Comparison of ENCODE assay signal across 9 cellular contexts in genomic region chr18:24734058-24734457, GRCh38.
DNase-seq lines count a peak whose midpoint lies in the region; ATAC-seq and TF ChIP-seq lines count a peak whose summit lies in the region.
"Had no signal": no experiment of that assay in that cellular context is flagged by ENCODE, and none has a peak within 500 bp of the region (broad histone marks: within the 10 kb centered on the region; RNA-seq: fewer than 3 reads in every experiment).

No MANE protein-coding gene starts in this region.

- H3K4me1 Mint-ChIP-seq in stimulated activated naive B cell treated with anti-CD40 and anti-IgM and Interleukin-4, amounts not matched to agents 10 μg/mL and 1 μg/mL and 100 μg/mL, for 72 hours, result no peaks in the 10 kb centered on the region
- no peaks in the 10 kb centered on the region for H3K4me1 Mint-ChIP-seq in stimulated activated effector memory CD8-positive, alpha-beta T cell treated with anti-CD3 and anti-CD28 coated beads, Interleukin-12 subunit alpha, Interleukin-12 subunit beta, amount 100 ng/mL, for 72 hours

- TF ChIP-seq CTCF in BJ (IDR thresholded peaks at IDR 0.05; ENCODE audit: insufficient read depth, low read depth, low read length), result peak; percentile 31; the same call in 1 of the 2 replicates
- no peak for TF ChIP-seq CTCF in spleen (IDR thresholded peaks at IDR 0.05 in 8 of 11, conservative IDR thresholded peaks at IDR 0.05 in 3 of 11)

- CTCF ChIA-PET in BJ (lab: Yijun Ruan, JAX), result interaction anchor here (1.0 to 1.8 kb wide), 4 partner anchors 11 to 136 kb away, joined by 3 to 4 read pairs (median 3); no protein-coding TSS in a partner anchor

- 73 to 88% (median 77%) methylated on average over 11 of the region's 11 CpGs for WGBS in spleen, 5 donors

- no peaks in the 10 kb centered on the region for H3K27me3 Mint-ChIP-seq in stimulated activated naive B cell treated with anti-CD40 and anti-IgM and Interleukin-4, amounts not matched to agents 10 μg/mL and 1 μg/mL and 100 μg/mL, for 72 hours

- DNase-seq in BJ (ENCODE audit: low read depth) (no peak), HAP-1 (ENCODE audit: low spot score in 2 of 2) (peak; percentile 15 to 35), SK-MEL-5 (ENCODE audit: low read depth, low spot score) (peak; percentile 41), inferior parietal cortex (ENCODE audit: extremely low spot score) (peak; percentile 36), spleen (no peak)
- DNase-seq in stimulated activated naive B cell treated with anti-CD40 and anti-IgM and Interleukin-4, amounts not matched to agents 10 μg/mL and 1 μg/mL and 100 μg/mL, for 72 hours, result no peak
- no peak for DNase-seq in stimulated activated effector memory CD8-positive, alpha-beta T cell treated with anti-CD3 and anti-CD28 coated beads, Interleukin-12 subunit alpha, Interleukin-12 subunit beta, amount 100 ng/mL, for 72 hours (ENCODE audit: low spot score in 2 of 2)
- DNase-seq: activated CD4-positive, CD25-positive, alpha-beta regulatory T cell treated with anti-CD3 and anti-CD28 coated beads, Interleukin-2, amount 50 U/mL, for 72 hours had no signal

- no peak overlapping the region for H3K4me3 ChIP-seq in BJ (ENCODE audit: low read depth, low read length)
- no peak overlapping the region for H3K4me3 ChIP-seq in HAP-1
- no peak overlapping the region for H3K4me3 ChIP-seq in spleen

- H3K27ac ChIP-seq in spleen, result no peak overlapping the region

- no peaks in the 10 kb centered on the region for H3K36me3 Mint-ChIP-seq in stimulated activated naive B cell treated with anti-CD40 and anti-IgM and Interleukin-4, amounts not matched to agents 10 μg/mL and 1 μg/mL and 100 μg/mL, for 72 hours
- no peaks in the 10 kb centered on the region for H3K36me3 Mint-ChIP-seq in stimulated activated effector memory CD8-positive, alpha-beta T cell treated with anti-CD3 and anti-CD28 coated beads, Interleukin-12 subunit alpha, Interleukin-12 subunit beta, amount 100 ng/mL, for 72 hours

- in situ Hi-C loops in HAP-1 (cut with MboI; ENCODE audit: low sequenced_read_pairs) (loop anchor here (10.0 to 25.0 kb wide), 2 partner anchors 189 to 372 kb away; no protein-coding TSS in a partner anchor), SK-MEL-5 (cut with HindIII; ENCODE audit: low pct_unique_long_range_greater_than_20kb, low sequenced_read_pairs) (no loop called here)

- H3K36me3 ChIP-seq in BJ (ENCODE audit: control insufficient read depth, insufficient read depth, low read length) (no peaks in the 10 kb centered on the region), HAP-1 (replicated peaks) (no peaks in the 10 kb centered on the region), spleen (no peaks in the 10 kb centered on the region)

- POLR2A ChIA-PET in BJ (lab: Charles Lee), result no interaction called here

- H3K4me1 ChIP-seq in HAP-1 (no peaks in the 10 kb centered on the region), spleen (no peaks in the 10 kb centered on the region)

- no peaks in the 10 kb centered on the region for H3K9me3 Mint-ChIP-seq in stimulated activated naive B cell treated with anti-CD40 and anti-IgM and Interleukin-4, amounts not matched to agents 10 μg/mL and 1 μg/mL and 100 μg/mL, for 72 hours
- no peaks in the 10 kb centered on the region for H3K9me3 Mint-ChIP-seq in stimulated activated effector memory CD8-positive, alpha-beta T cell treated with anti-CD3 and anti-CD28 coated beads, Interleukin-12 subunit alpha, Interleukin-12 subunit beta, amount 100 ng/mL, for 72 hours

- no peak for TF ChIP-seq POLR2A in spleen (IDR thresholded peaks at IDR 0.05)

- H3K4me3 Mint-ChIP-seq in stimulated activated naive B cell treated with anti-CD40 and anti-IgM and Interleukin-4, amounts not matched to agents 10 μg/mL and 1 μg/mL and 100 μg/mL, for 72 hours, result no peak overlapping the region
- no peak overlapping the region for H3K4me3 Mint-ChIP-seq in stimulated activated effector memory CD8-positive, alpha-beta T cell treated with anti-CD3 and anti-CD28 coated beads, Interleukin-12 subunit alpha, Interleukin-12 subunit beta, amount 100 ng/mL, for 72 hours

- peaks cover 7% of the 10 kb centered on the region for H3K27me3 ChIP-seq in BJ (ENCODE audit: control insufficient read depth, insufficient read depth, low read length)
- peaks cover 2% of the 10 kb centered on the region; the same call in 1 of the 2 replicates for H3K27me3 ChIP-seq in HAP-1 (ENCODE audit: low read depth)
- H3K27me3 ChIP-seq in spleen (replicated peaks in 1 of 7), result peaks cover 0 to 14% (median 0%) of the 10 kb centered on the region in 7 donors

- intact Hi-C loops in spleen (cut with DNase I; ENCODE audit: low total_unique reads), result loop anchor here (5.0 kb wide), 1 partner anchor 132 kb away; no protein-coding TSS in a partner anchor

- H3K9me3 ChIP-seq in HAP-1 (no peaks in the 10 kb centered on the region), spleen (no peaks in the 10 kb centered on the region)

- no peak overlapping the region for H3K27ac Mint-ChIP-seq in stimulated activated naive B cell treated with anti-CD40 and anti-IgM and Interleukin-4, amounts not matched to agents 10 μg/mL and 1 μg/mL and 100 μg/mL, for 72 hours
- no peak overlapping the region for H3K27ac Mint-ChIP-seq in stimulated activated effector memory CD8-positive, alpha-beta T cell treated with anti-CD3 and anti-CD28 coated beads, Interleukin-12 subunit alpha, Interleukin-12 subunit beta, amount 100 ng/mL, for 72 hours

- no peak for ATAC-seq in HG03457 (IDR thresholded peaks at IDR 0.05; ENCODE audit: unreplicated experiment)
- no peak for ATAC-seq in stimulated activated naive B cell treated with anti-CD40 and anti-IgM and Interleukin-4, amounts not matched to agents 10 μg/mL and 1 μg/mL and 100 μg/mL, for 72 hours (replicated peaks)
- no peak for ATAC-seq in stimulated activated effector memory CD8-positive, alpha-beta T cell treated with anti-CD3 and anti-CD28 coated beads, Interleukin-12 subunit alpha, Interleukin-12 subunit beta, amount 100 ng/mL, for 72 hours

Comparison
In these comparisons a context has a peak if more than half of its experiments do, and no peak if none do; other contexts are left out.
1. DNase-seq: peak in HAP-1 (2 of 2), SK-MEL-5 (single experiment) and inferior parietal cortex (single experiment); none in BJ (single experiment), spleen (single experiment), stimulated activated naive B cell treated with anti-CD40 and anti-IgM and Interleukin-4, amounts not matched to agents 10 μg/mL and 1 μg/mL and 100 μg/mL, for 72 hours (single experiment) and stimulated activated effector memory CD8-positive, alpha-beta T cell treated with anti-CD3 and anti-CD28 coated beads, Interleukin-12 subunit alpha, Interleukin-12 subunit beta, amount 100 ng/mL, for 72 hours (0 of 2).